ENCODE assay signal across 31 cellular contexts in genomic region chr7:84509522-84509921, GRCh38.
"Had no signal": no experiment of that assay in that cellular context is flagged by ENCODE, and none has a peak within 500 bp of the region (broad histone marks: within the 10 kb centered on the region; RNA-seq: fewer than 3 reads in every experiment).

No MANE protein-coding gene starts in this region.

- H3K9me3 Mint-ChIP-seq: activated CD4-positive, alpha-beta memory T cell treated with anti-CD3 and anti-CD28 coated beads for 36 hours; activated CD4-positive, alpha-beta T cell treated with anti-CD3 and anti-CD28 coated beads, Interleukin-2, amount 10 ng/mL, durations not matched to agents 24 days and 14 days; activated naive CD4-positive, alpha-beta T cell treated with anti-CD3 and anti-CD28 coated beads, Interleukin-2, amount 10 ng/mL, durations not matched to agents 7 days and 5 days; dendritic cell treated with granulocyte-macrophage colony-stimulating factor and Interleukin-4, amounts not matched to agents 40 ng/mL and 50 ng/mL, for 4 days; endodermal cell; naive thymus-derived CD8-positive, alpha-beta T cell; neural crest cell; stimulated activated memory B cell treated with anti-CD40 and anti-IgM and Interleukin-4, amounts not matched to agents 10 μg/mL and 1 μg/mL and 100 μg/mL, for 72 hours had no signal

- H3K4me1 Mint-ChIP-seq: activated CD4-positive, alpha-beta T cell treated with anti-CD3 and anti-CD28 coated beads, Interleukin-2, amount 10 ng/mL, durations not matched to agents 24 days and 14 days; activated naive CD4-positive, alpha-beta T cell treated with anti-CD3 and anti-CD28 coated beads, Interleukin-2, amount 10 ng/mL, durations not matched to agents 7 days and 5 days; memory B cell; naive thymus-derived CD8-positive, alpha-beta T cell; neural crest cell; stimulated activated memory B cell treated with anti-CD40 and anti-IgM and Interleukin-4, amounts not matched to agents 10 μg/mL and 1 μg/mL and 100 μg/mL, for 72 hours; T-helper 17 cell had no signal

- H3K4me3 ChIP-seq: breast epithelium, esophagus muscularis mucosa, gastroesophageal sphincter, hepatocyte, pancreas, psoas muscle, smooth muscle cell, stomach, tibial nerve had no signal

- ATAC-seq: gastroesophageal sphincter; naive thymus-derived CD8-positive, alpha-beta T cell; psoas muscle; T-helper 17 cell had no signal

- H3K27ac ChIP-seq: breast epithelium, pancreas, psoas muscle had no signal

- H3K36me3 ChIP-seq: breast epithelium, esophagus muscularis mucosa, gastroesophageal sphincter, pancreas, stomach, tibial nerve had no signal

- H3K4me1 ChIP-seq: breast epithelium, pancreas, psoas muscle had no signal

- H3K4me3 Mint-ChIP-seq: activated CD4-positive, alpha-beta memory T cell treated with anti-CD3 and anti-CD28 coated beads for 36 hours; activated CD4-positive, alpha-beta T cell treated with anti-CD3 and anti-CD28 coated beads, Interleukin-2, amount 10 ng/mL, durations not matched to agents 24 days and 14 days; activated naive CD4-positive, alpha-beta T cell treated with anti-CD3 and anti-CD28 coated beads, Interleukin-2, amount 10 ng/mL, durations not matched to agents 7 days and 5 days; dendritic cell treated with granulocyte-macrophage colony-stimulating factor and Interleukin-4, amounts not matched to agents 40 ng/mL and 50 ng/mL, for 4 days; endodermal cell; memory B cell; naive thymus-derived CD8-positive, alpha-beta T cell; neural crest cell; stimulated activated memory B cell treated with anti-CD40 and anti-IgM and Interleukin-4, amounts not matched to agents 10 μg/mL and 1 μg/mL and 100 μg/mL, for 72 hours; T-helper 17 cell had no signal

- H3K27me3 Mint-ChIP-seq: activated CD4-positive, alpha-beta memory T cell treated with anti-CD3 and anti-CD28 coated beads for 36 hours; activated CD4-positive, alpha-beta T cell treated with anti-CD3 and anti-CD28 coated beads, Interleukin-2, amount 10 ng/mL, durations not matched to agents 24 days and 14 days; activated naive CD4-positive, alpha-beta T cell treated with anti-CD3 and anti-CD28 coated beads, Interleukin-2, amount 10 ng/mL, durations not matched to agents 7 days and 5 days; dendritic cell treated with granulocyte-macrophage colony-stimulating factor and Interleukin-4, amounts not matched to agents 40 ng/mL and 50 ng/mL, for 4 days; memory B cell; stimulated activated memory B cell treated with anti-CD40 and anti-IgM and Interleukin-4, amounts not matched to agents 10 μg/mL and 1 μg/mL and 100 μg/mL, for 72 hours; T-helper 17 cell had no signal

- DNase-seq: activated CD4-positive, alpha-beta memory T cell treated with anti-CD3 and anti-CD28 coated beads for 36 hours; activated CD4-positive, alpha-beta T cell treated with anti-CD3 and anti-CD28 coated beads, Interleukin-2, amount 10 ng/mL, durations not matched to agents 24 days and 14 days; activated CD4-positive, CD25-positive, alpha-beta regulatory T cell treated with anti-CD3 and anti-CD28 coated beads, Interleukin-2, amount 50 U/mL, for 72 hours; activated CD8-positive, alpha-beta memory T cell treated with anti-CD3 and anti-CD28 coated beads, Interleukin-2, amount 50 U/mL, for 4 hours; activated gamma-delta T cell; activated naive CD4-positive, alpha-beta T cell treated with anti-CD3 and anti-CD28 coated beads, Interleukin-2, amount 10 ng/mL, durations not matched to agents 7 days and 5 days; activated T-cell treated with anti-CD3 and anti-CD28 coated beads, Interleukin-2, amount 50 U/mL, for 1 hour; amygdala; central memory CD4-positive, alpha-beta T cell; endodermal cell; midbrain; naive thymus-derived CD8-positive, alpha-beta T cell; nucleus accumbens; pancreas; psoas muscle; stimulated activated CD4-positive, alpha-beta T cell treated with anti-CD3 and anti-CD28 coated beads, Interleukin-1b, Interleukin-23, amount 100 ng/mL, for 48 hours; stimulated activated CD4-positive, alpha-beta T cell treated with anti-CD3 and anti-CD28 coated beads, Interleukin-4, amount 100 ng/mL, for 4 hours; stimulated activated CD8-positive, alpha-beta memory T cell treated with anti-CD3 and anti-CD28 coated beads, Interleukin-4, amount 100 ng/mL, for 48 hours; stomach; T-helper 17 cell; T1000 had no signal

- H3K36me3 Mint-ChIP-seq: activated CD4-positive, alpha-beta memory T cell treated with anti-CD3 and anti-CD28 coated beads for 36 hours; activated naive CD4-positive, alpha-beta T cell treated with anti-CD3 and anti-CD28 coated beads, Interleukin-2, amount 10 ng/mL, durations not matched to agents 7 days and 5 days; memory B cell; naive thymus-derived CD8-positive, alpha-beta T cell; stimulated activated memory B cell treated with anti-CD40 and anti-IgM and Interleukin-4, amounts not matched to agents 10 μg/mL and 1 μg/mL and 100 μg/mL, for 72 hours had no signal
